11 cellular contexts compared by ENCODE assay signal in genomic region chr14:60204104-60204842, GRCh38. TPM values are rescaled to one million over a fixed set of nuclear protein-coding genes. Genes with fewer than 3 reads are reported as not detected.
DNase-seq lines count a peak whose midpoint lies in the region; ATAC-seq and TF ChIP-seq lines count a peak whose summit lies in the region.
"Had no signal": no experiment of that assay in that cellular context is flagged by ENCODE, and none has a peak within 500 bp of the region (broad histone marks: within the 10 kb centered on the region; RNA-seq: fewer than 3 reads in every experiment).

No MANE protein-coding gene starts in this region.

- H3K27ac ChIP-seq in OCI-LY7 (ENCODE audit: low read depth, low read length, poor library complexity, severe bottlenecking) = peak overlapping the region; percentile 96
- H3K27ac ChIP-seq in colonic mucosa = no peak overlapping the region
- no peak overlapping the region for H3K27ac ChIP-seq in WERI-Rb-1
- H3K27ac ChIP-seq: KMS-11 had no signal

- CTCF ChIA-PET in OCI-LY7 (lab: Charles Lee; ENCODE audit: unreplicated experiment) = interaction anchor here (0.6 to 1.2 kb wide), 2 partner anchors 46 to 520 kb away, joined by 3 to 4 read pairs; partner anchors contain the start of gene SIX4

- no peaks in the 10 kb centered on the region for H3K79me2 ChIP-seq in OCI-LY7 (ENCODE audit: insufficient read depth, low read depth, low read length)

- peak overlapping the region; percentile 70; the same call in 1 of the 2 replicates for H2AFZ ChIP-seq in OCI-LY7 (ENCODE audit: low read length)

- peak; percentile 94 for DNase-seq in OCI-LY7 (ENCODE audit: low spot score)
- DNase-seq in HuH-7.5 (ENCODE audit: low spot score) = no peak
- no peak for DNase-seq in erythroblast (lab: John Stamatoyannopoulos, UW)
- DNase-seq in colonic mucosa = no peak
- DNase-seq in WERI-Rb-1 = no peak
- DNase-seq: activated CD4-positive, CD25-positive, alpha-beta regulatory T cell treated with anti-CD3 and anti-CD28 coated beads, Interleukin-2, amount 50 U/mL, for 72 hours had no signal

- BruUV-seq in OCI-LY7 (replicated peaks; lab: Mats Ljungman, UMichigan) = TSS peak; percentile 99

- TF ChIP-seq CTCF in OCI-LY7 (conservative IDR thresholded peaks at IDR 0.05; ENCODE audit: low read length) (no peak), colonic mucosa (IDR thresholded peaks at IDR 0.05) (no peak), WERI-Rb-1 (IDR thresholded peaks at IDR 0.05; ENCODE audit: low read depth, low read length) (no peak)

- H3K27me3 ChIP-seq in colonic mucosa (no peaks in the 10 kb centered on the region), WERI-Rb-1 (ENCODE audit: insufficient read depth, low read depth, severe bottlenecking) (no peaks in the 10 kb centered on the region)

- H3K9me3 ChIP-seq in OCI-LY7 (ENCODE audit: low read length) (peaks cover 22% of the 10 kb centered on the region; the same call in 1 of the 2 replicates), colonic mucosa (no peaks in the 10 kb centered on the region), WERI-Rb-1 (ENCODE audit: severe bottlenecking) (no peaks in the 10 kb centered on the region)

- no peaks in the 10 kb centered on the region; the same call in 1 of the 2 replicates for H3K36me3 ChIP-seq in OCI-LY7 (ENCODE audit: insufficient read depth, low read length)
- no peaks in the 10 kb centered on the region for H3K36me3 ChIP-seq in colonic mucosa
- H3K36me3 ChIP-seq in WERI-Rb-1 = no peaks in the 10 kb centered on the region

- POLR2A ChIA-PET in OCI-LY7 (lab: Charles Lee) = interaction anchor here (0.6 to 5.0 kb wide), 19 partner anchors 9 to 129 kb away, joined by 3 to 49 read pairs (median 6); partner anchors contain the start of genes DHRS7 and PPM1A

- peak overlapping the region; percentile 84 for H3K4me2 ChIP-seq in OCI-LY7 (ENCODE audit: low read length)
- H3K4me2 ChIP-seq: KMS-11 had no signal

- H3K4me3 ChIP-seq in OCI-LY7 (ENCODE audit: low read depth, low read length, poor library complexity, severe bottlenecking) (peak overlapping the region; percentile 52), colonic mucosa (no peak overlapping the region), WERI-Rb-1 (ENCODE audit: low read depth, low read length) (no peak overlapping the region)
- H3K4me3 ChIP-seq: lung had no signal

- ATAC-seq in GM19468 (IDR thresholded peaks at IDR 0.05; ENCODE audit: extremely low read depth, unreplicated experiment) (peak; percentile 89), HG03159 (IDR thresholded peaks at IDR 0.05; ENCODE audit: unreplicated experiment) (peak; percentile 88)

- no peaks in the 10 kb centered on the region for H4K20me1 ChIP-seq in OCI-LY7 (ENCODE audit: insufficient read depth, low read length)

- intact Hi-C loops in OCI-LY7 (cut with micrococcal nuclease; ENCODE audit: unreplicated experiment) = loop anchor here (1.0 to 5.0 kb wide), 4 partner anchors 44 to 145 kb away; partner anchors contain the start of gene PCNX4
- intact Hi-C loops in colonic mucosa (cut with DNase I) = no loop called here

- H3K9ac ChIP-seq in colonic mucosa (ENCODE audit: low read depth in 2 of 2, low read length in 2 of 2) = no peak overlapping the region
- H3K9ac ChIP-seq: KMS-11 had no signal

- H3K4me1 ChIP-seq in OCI-LY7 (ENCODE audit: insufficient read depth, low read length, poor library complexity, severe bottlenecking) (peaks cover 44% of the 10 kb centered on the region), colonic mucosa (no peaks in the 10 kb centered on the region)

- no peaks in the 10 kb centered on the region for H3K9me2 ChIP-seq in OCI-LY7 (ENCODE audit: insufficient read depth, low read length)

- TF ChIP-seq POLR2A in GM15510 (IDR thresholded peaks at IDR 0.05; ENCODE audit: borderline replicate concordance, extremely low read depth, insufficient read length) (peak; percentile 26), erythroblast (IDR thresholded peaks at IDR 0.05; ENCODE audit: low read length) (no peak)

RNA-seq across cellular contexts. Expression of gene DHRS7, which starts 39.1 kb away (rescaled TPM):
- total RNA-seq in OCI-LY7 (2014; rRNA removed; shearing (Covaris generic)) = 30.9 and 32.7 TPM in 2 replicates
- total RNA-seq in OCI-LY7 (2022) = 28.4 and 31.1 TPM in 2 replicates
- 10 to 100 TPM; 82.1 to 87.1 TPM for total RNA-seq in colonic mucosa

RNA-seq across cellular contexts. Expression of gene PPM1A, which starts 44.7 kb away (rescaled TPM):
- total RNA-seq in OCI-LY7 (2014; rRNA removed; shearing (Covaris generic)) = 25.4 and 28.8 TPM in 2 replicates
- total RNA-seq in OCI-LY7 (2022) (75.1 and 81.0 TPM in 2 replicates), colonic mucosa (100 to 1,000 TPM in 1 of 2 donors, 10 to 100 TPM in 1; 63.0 to 126 TPM)
